In genomic region chr22:48234011-48234410, GRCh38 we compare ENCODE assay signal across 2 cellular contexts.
TF ChIP-seq lines count a peak whose summit lies in the region.

No MANE protein-coding gene starts in this region.

TF ChIP-seq in HepG2, 621 proteins besides CTCF, POLR2A, EP300 and RAD21:
- TF ChIP-seq ZNF121 (CRISPR knock-in tag; IDR thresholded peaks at IDR 0.05) (no peak), ZFP62 (CRISPR knock-in tag; IDR thresholded peaks at IDR 0.05) (no peak), PAXIP1 (CRISPR knock-in tag; conservative IDR thresholded peaks at IDR 0.05) (no peak), POLR2G (IDR thresholded peaks at IDR 0.05; ENCODE audit: low read depth, low read length) (no peak), HNF1B (CRISPR knock-in tag; IDR thresholded peaks at IDR 0.05) (no peak), USF2 (IDR thresholded peaks at IDR 0.05; ENCODE audit: low read depth, low read length) (no peak), USF2 (CRISPR knock-in tag; IDR thresholded peaks at IDR 0.05; ENCODE audit: borderline replicate concordance) (no peak), ZNF710 (CRISPR knock-in tag; IDR thresholded peaks at IDR 0.05; ENCODE audit: borderline replicate concordance) (no peak), CHD2 (IDR thresholded peaks at IDR 0.05; ENCODE audit: low read depth, low read length) (no peak)

TF ChIP-seq in H1, 55 proteins besides CTCF, POLR2A, EP300 and RAD21:
- TF ChIP-seq EZH2 (IDR thresholded peaks at IDR 0.05; ENCODE audit: low read depth, low read length, severe bottlenecking) (no peak), SUZ12 (IDR thresholded peaks at IDR 0.05; ENCODE audit: low read length) (no peak), SRF (IDR thresholded peaks at IDR 0.05; ENCODE audit: low read depth, low read length) (no peak), TAF1 (IDR thresholded peaks at IDR 0.05; ENCODE audit: low read depth, low read length) (no peak), POLR2AphosphoS5 (IDR thresholded peaks at IDR 0.05; ENCODE audit: low read depth, low read length) (no peak), ATF2 (IDR thresholded peaks at IDR 0.05; ENCODE audit: low read length) (no peak), RNF2 (IDR thresholded peaks at IDR 0.05; ENCODE audit: borderline replicate concordance, low read depth, low read length, missing control alignments, poor library complexity, severe bottlenecking) (no peak), POU5F1 (IDR thresholded peaks at IDR 0.05; ENCODE audit: low read depth, low read length) (no peak), TBP (IDR thresholded peaks at IDR 0.05; ENCODE audit: low read depth, low read length) (no peak), NANOG (IDR thresholded peaks at IDR 0.05; ENCODE audit: insufficient read depth, low read depth, low read length, poor library complexity, severe bottlenecking) (no peak), SP1 (IDR thresholded peaks at IDR 0.05; ENCODE audit: low read depth, low read length) (no peak), MAX (IDR thresholded peaks at IDR 0.05) (no peak), SIN3A (conservative IDR thresholded peaks at IDR 0.05 in 1 of 2, IDR thresholded peaks at IDR 0.05 in 1 of 2; ENCODE audit: low read depth in 1 of 2, low read length in 2 of 2) (no peak), BACH1 (IDR thresholded peaks at IDR 0.05; ENCODE audit: low read length) (no peak), GABPA (IDR thresholded peaks at IDR 0.05; ENCODE audit: borderline replicate concordance, insufficient read depth, low read length) (no peak), SAP30 (IDR thresholded peaks at IDR 0.05; ENCODE audit: insufficient read depth, insufficient replicate concordance, low read length) (no peak), SP4 (IDR thresholded peaks at IDR 0.05; ENCODE audit: low read length) (no peak), CBX8 (IDR thresholded peaks at IDR 0.05; ENCODE audit: borderline replicate concordance, low read depth, low read length) (no peak)
